1 cellular context compared by ENCODE assay signal in genomic region chr22:19543970-19544708, GRCh38.
TF ChIP-seq lines count a peak whose summit lies in the region.

No MANE protein-coding gene starts in this region.

TF ChIP-seq in WTC11, 78 proteins besides CTCF, POLR2A, EP300 and RAD21 (continued from another document):
- TF ChIP-seq FOXP4 (CRISPR knock-in tag; IDR thresholded peaks at IDR 0.05) (no peak), GABPB1 (CRISPR knock-in tag; IDR thresholded peaks at IDR 0.05) (peak; percentile 19; the same call in 1 of the 2 replicates), IRF1 (CRISPR knock-in tag; IDR thresholded peaks at IDR 0.05) (no peak)
